ENCODE assay signal across 40 cellular contexts in genomic region chr9:70425192-70425591, GRCh38.
"Had no signal": no experiment of that assay in that cellular context is flagged by ENCODE, and none has a peak within 500 bp of the region (broad histone marks: within the 10 kb centered on the region; RNA-seq: fewer than 3 reads in every experiment).

No MANE protein-coding gene starts in this region.

- DNase-seq: activated B cell treated with CpG ODN at 0.5 μM for 24 hours; activated CD4-positive, alpha-beta memory T cell treated with anti-CD3 and anti-CD28 coated beads, Interleukin-2, amount 10 ng/mL, durations not matched to agents 7 days and 5 days; activated CD4-positive, alpha-beta T cell treated with anti-CD3 and anti-CD28 coated beads for 4 hours; activated CD4-positive, alpha-beta T cell treated with anti-CD3 and anti-CD28 coated beads, Interleukin-2, amount 50 U/mL, for 1 hour; activated CD4-positive, CD25-positive, alpha-beta regulatory T cell treated with anti-CD3 and anti-CD28 coated beads, Interleukin-2, amount 50 U/mL, for 72 hours; activated CD8-positive, alpha-beta memory T cell treated with anti-CD3 and anti-CD28 coated beads for 24 hours; activated CD8-positive, alpha-beta memory T cell treated with anti-CD3 and anti-CD28 coated beads, Interleukin-2, amount 10 ng/mL, durations not matched to agents 7 days and 5 days; activated CD8-positive, alpha-beta memory T cell treated with anti-CD3 and anti-CD28 coated beads, Interleukin-2, amount 50 U/mL, for 48 hours; activated effector memory CD4-positive, alpha-beta T cell treated with anti-CD3 and anti-CD28 coated beads, Interleukin-2, amount 50 U/mL, for 16 hours; activated naive CD4-positive, alpha-beta T cell treated with Interleukin-2 at 50 U/mL for 16 hours; activated naive CD8-positive, alpha-beta T cell treated with anti-CD3 and anti-CD28 coated beads for 36 hours; activated T-cell treated with anti-CD3 and anti-CD28 coated beads, Interleukin-2, amount 50 U/mL, for 72 hours; amniotic stem cell; aorta; brain microvascular endothelial cell; Karpas-422; KBM-7; MG63; NCI-H1048; NCI-H1105 treated with DMSO at 0.1 percent for 48 hours; NCI-H1436; NCI-H1694; NCI-H1930; NCI-H2081 treated with DMSO at 0.1 percent for 48 hours; NCI-H345; NCI-H524 treated with DMSO at 0.1 percent for 48 hours; NCI-H748 treated with DMSO at 0.1 percent for 48 hours; NK-92 treated with Interleukin-12 subunit alpha and Interleukin-12 subunit beta, amount 100 ng/mL, for 24 hours; PC-3; Peyer's patch; RPMI8226; SHP77 treated with DMSO at 0.1 percent for 48 hours; SK-N-SH; T-cell; T-helper 2 cell; T-helper 9 cell had no signal

- H3K9ac ChIP-seq: SK-N-SH had no signal

- H3K4me3 Mint-ChIP-seq: activated B cell treated with CpG ODN at 0.5 μM for 24 hours; activated CD4-positive, alpha-beta memory T cell treated with anti-CD3 and anti-CD28 coated beads, Interleukin-2, amount 10 ng/mL, durations not matched to agents 7 days and 5 days; activated CD8-positive, alpha-beta memory T cell treated with anti-CD3 and anti-CD28 coated beads, Interleukin-2, amount 10 ng/mL, durations not matched to agents 7 days and 5 days; activated naive CD8-positive, alpha-beta T cell treated with anti-CD3 and anti-CD28 coated beads for 36 hours; activated T-cell treated with anti-CD3 and anti-CD28 coated beads, Interleukin-2, amount 50 U/mL, for 72 hours; activated T-helper 17 cell treated with anti-CD3 and anti-CD28 coated beads, Interleukin-2, amount 50 U/mL, for 72 hours; central memory CD8-positive, alpha-beta T cell; T-cell had no signal

- H3K4me2 ChIP-seq: SK-N-SH had no signal

- H3K27ac ChIP-seq: brain microvascular endothelial cell, Peyer's patch, SJSA1, VCaP had no signal

- H3K9me3 Mint-ChIP-seq: activated B cell treated with CpG ODN at 0.5 μM for 24 hours; activated CD4-positive, alpha-beta memory T cell treated with anti-CD3 and anti-CD28 coated beads, Interleukin-2, amount 10 ng/mL, durations not matched to agents 7 days and 5 days; activated naive CD8-positive, alpha-beta T cell treated with anti-CD3 and anti-CD28 coated beads for 36 hours; activated T-cell treated with anti-CD3 and anti-CD28 coated beads, Interleukin-2, amount 50 U/mL, for 72 hours; activated T-helper 17 cell treated with anti-CD3 and anti-CD28 coated beads, Interleukin-2, amount 50 U/mL, for 72 hours; central memory CD8-positive, alpha-beta T cell; T-cell had no signal

- H3K4me3 ChIP-seq: MG63, Peyer's patch, SJSA1 had no signal

- H3K36me3 Mint-ChIP-seq: activated CD8-positive, alpha-beta memory T cell treated with anti-CD3 and anti-CD28 coated beads, Interleukin-2, amount 10 ng/mL, durations not matched to agents 7 days and 5 days; activated naive CD8-positive, alpha-beta T cell treated with anti-CD3 and anti-CD28 coated beads for 36 hours; T-cell had no signal

- H3K9me3 ChIP-seq: MG63, Peyer's patch, SJSA1, SK-N-SH had no signal

- H3K36me3 ChIP-seq: brain microvascular endothelial cell, MG63, Peyer's patch, SJSA1 had no signal

- ATAC-seq: activated CD8-positive, alpha-beta memory T cell treated with anti-CD3 and anti-CD28 coated beads, Interleukin-2, amount 10 ng/mL, durations not matched to agents 7 days and 5 days; activated T-cell treated with anti-CD3 and anti-CD28 coated beads, Interleukin-2, amount 50 U/mL, for 72 hours; activated T-helper 17 cell treated with anti-CD3 and anti-CD28 coated beads, Interleukin-2, amount 50 U/mL, for 72 hours; PC-3; T-cell had no signal

- H3K27me3 Mint-ChIP-seq: activated B cell treated with CpG ODN at 0.5 μM for 24 hours; activated naive CD8-positive, alpha-beta T cell treated with anti-CD3 and anti-CD28 coated beads for 36 hours; activated T-helper 17 cell treated with anti-CD3 and anti-CD28 coated beads, Interleukin-2, amount 50 U/mL, for 72 hours; central memory CD8-positive, alpha-beta T cell; T-cell had no signal

- H3K27me3 ChIP-seq: brain microvascular endothelial cell, MG63, Peyer's patch, SJSA1 had no signal

- H3K27ac Mint-ChIP-seq: activated B cell treated with CpG ODN at 0.5 μM for 24 hours; activated CD4-positive, alpha-beta memory T cell treated with anti-CD3 and anti-CD28 coated beads, Interleukin-2, amount 10 ng/mL, durations not matched to agents 7 days and 5 days; activated CD8-positive, alpha-beta memory T cell treated with anti-CD3 and anti-CD28 coated beads, Interleukin-2, amount 10 ng/mL, durations not matched to agents 7 days and 5 days; activated naive CD8-positive, alpha-beta T cell treated with anti-CD3 and anti-CD28 coated beads for 36 hours; activated T-cell treated with anti-CD3 and anti-CD28 coated beads, Interleukin-2, amount 50 U/mL, for 72 hours; activated T-helper 17 cell treated with anti-CD3 and anti-CD28 coated beads, Interleukin-2, amount 50 U/mL, for 72 hours had no signal
